29 cellular contexts compared by ENCODE assay signal in genomic region chr17:40500709-40501108, GRCh38. TPM values are rescaled to one million over a fixed set of nuclear protein-coding genes. Genes with fewer than 3 reads are reported as not detected.
A peak's percentile ranks its signal among the peaks of the same experiment; 100 is the strongest.
DNase-seq lines count a peak whose midpoint lies in the region; ATAC-seq and TF ChIP-seq lines count a peak whose summit lies in the region.
"Had no signal": no experiment of that assay in that cellular context is flagged by ENCODE, and none has a peak within 500 bp of the region (broad histone marks: within the 10 kb centered on the region; RNA-seq: fewer than 3 reads in every experiment).

No MANE protein-coding gene starts in this region.

- H3K4me1 ChIP-seq in Caco-2 (peaks cover 5% of the 10 kb centered on the region; the same call in 1 of the 2 replicates), mammary epithelial cell (ENCODE audit: insufficient read depth, low read length) (peaks cover 26% of the 10 kb centered on the region), psoas muscle (peaks cover 18% of the 10 kb centered on the region)

- no TSS peak for BruUV-seq in Caco-2 (replicated peaks; lab: Mats Ljungman, UMichigan)
- BruUV-seq in mammary epithelial cell (replicated peaks; lab: Mats Ljungman, UMichigan): no TSS peak

- H3K9ac ChIP-seq in mammary epithelial cell (ENCODE audit: insufficient read depth, low read length): peak overlapping the region; percentile 97
- H3K9ac ChIP-seq: BLaER1 treated with 17β-estradiol and CSF1 and Interleukin-3, amounts not matched to agents 10 nM and 100 nM had no signal

- H3K36me3 ChIP-seq in Caco-2 (ENCODE audit: control insufficient read depth, insufficient read depth, low read length): no peaks in the 10 kb centered on the region
- H3K36me3 ChIP-seq in mammary epithelial cell (ENCODE audit: insufficient read depth, low read length): peaks cover 20% of the 10 kb centered on the region
- no peaks in the 10 kb centered on the region for H3K36me3 ChIP-seq in psoas muscle (ENCODE audit: insufficient read depth in 1 of 2, low read depth in 1 of 2)
- H3K36me3 ChIP-seq: BLaER1 treated with 17β-estradiol and CSF1 and Interleukin-3, amounts not matched to agents 10 nM and 100 nM; left lung; tibial artery had no signal

- H3K4me3 ChIP-seq in Caco-2 (ENCODE audit: low read depth, low read length) (no peak overlapping the region), mammary epithelial cell (replicated peaks in 1 of 3; ENCODE audit: insufficient read depth in 1 of 3, low read depth in 2 of 3, low read length in 3 of 3) (peak overlapping the region; percentile 69 to 98 (median 77)), lower leg skin (ENCODE audit: low read depth, poor library complexity, severe bottlenecking) (peak overlapping the region; percentile 49), skin epidermis (peak overlapping the region; percentile 27 to 54 (median 37)), psoas muscle (no peak overlapping the region)
- H3K4me3 ChIP-seq: BLaER1 treated with 17β-estradiol and CSF1 and Interleukin-3, amounts not matched to agents 10 nM and 100 nM; body of pancreas; coronary artery; left lung; smooth muscle cell; tibial artery had no signal

- H3K27ac Mint-ChIP-seq in Caco-2 (ENCODE audit: unreplicated experiment): no peak overlapping the region
- no peak overlapping the region for H3K27ac Mint-ChIP-seq in stimulated activated effector memory CD8-positive, alpha-beta T cell treated with anti-CD3 and anti-CD28 coated beads, Interleukin-12 subunit alpha, Interleukin-12 subunit beta, amount 100 ng/mL, for 72 hours
- H3K27ac Mint-ChIP-seq: activated B cell treated with CpG ODN at 0.5 μM for 24 hours; activated CD8-positive, alpha-beta T cell treated with anti-CD3 and anti-CD28 coated beads for 36 hours; progenitor cell of endocrine pancreas; T-helper 2 cell treated with Interferon-gamma antibody and Interleukin-4, amounts not matched to agents 5 μg/mL and 100 μg/mL, for 36 hours had no signal

- in situ Hi-C loops in mammary epithelial cell (cut with MboI; ENCODE audit: low sequenced_read_pairs in 2 of 2): no loop called here

- no peaks in the 10 kb centered on the region for H3K36me3 Mint-ChIP-seq in Caco-2 (ENCODE audit: insufficient read depth, unreplicated experiment)
- H3K36me3 Mint-ChIP-seq in stimulated activated effector memory CD8-positive, alpha-beta T cell treated with anti-CD3 and anti-CD28 coated beads, Interleukin-12 subunit alpha, Interleukin-12 subunit beta, amount 100 ng/mL, for 72 hours: no peaks in the 10 kb centered on the region

- peaks cover 67% of the 10 kb centered on the region for H3K79me2 ChIP-seq in mammary epithelial cell (ENCODE audit: insufficient read depth, low read length)

- WGBS in mammary epithelial cell (ENCODE audit: low coverage, missing lambda C conversion rate): 0% methylated on average over 2 of the region's 10 CpGs
- 31 to 62% methylated on average over 10 of the region's 10 CpGs for WGBS in lower leg skin, 2 donors
- WGBS in psoas muscle, 3 donors: 93 to 96% (median 93%) methylated on average over 10 of the region's 10 CpGs

- H3K4me3 Mint-ChIP-seq in Caco-2 (ENCODE audit: unreplicated experiment): peak overlapping the region; percentile 15
- no peak overlapping the region for H3K4me3 Mint-ChIP-seq in stimulated activated effector memory CD8-positive, alpha-beta T cell treated with anti-CD3 and anti-CD28 coated beads, Interleukin-12 subunit alpha, Interleukin-12 subunit beta, amount 100 ng/mL, for 72 hours
- H3K4me3 Mint-ChIP-seq: activated B cell treated with CpG ODN at 0.5 μM for 24 hours; activated CD8-positive, alpha-beta T cell treated with anti-CD3 and anti-CD28 coated beads for 36 hours; neural crest cell; T-helper 2 cell treated with Interferon-gamma antibody and Interleukin-4, amounts not matched to agents 5 μg/mL and 100 μg/mL, for 36 hours had no signal

- no peaks in the 10 kb centered on the region for H3K27me3 Mint-ChIP-seq in Caco-2 (ENCODE audit: insufficient read depth, unreplicated experiment)

- no peak for TF ChIP-seq CTCF in Caco-2 (IDR thresholded peaks at IDR 0.05; ENCODE audit: insufficient read depth in 1 of 2, low read depth in 1 of 2, low read length in 1 of 2, severe bottlenecking in 1 of 2, unreplicated experiment in 1 of 2)
- no peak for TF ChIP-seq CTCF in mammary epithelial cell (conservative IDR thresholded peaks at IDR 0.05 in 1 of 2, IDR thresholded peaks at IDR 0.05 in 1 of 2; ENCODE audit: extremely low read depth in 1 of 2, insufficient read depth in 1 of 2, low read depth in 1 of 2, low read length in 2 of 2)
- no peak for TF ChIP-seq CTCF in lower leg skin (IDR thresholded peaks at IDR 0.05)
- TF ChIP-seq CTCF in psoas muscle (IDR thresholded peaks at IDR 0.05): no peak

- CTCF ChIA-PET in Caco-2 (lab: Charles Lee) (no interaction called here), mammary epithelial cell (lab: Charles Lee; ENCODE audit: low non-redundant PET) (interaction anchor here (0.7 kb wide), 1 partner anchor 48 kb away, joined by 6 read pairs; no protein-coding TSS in a partner anchor)

- dilution Hi-C loops in mammary epithelial cell (cut with HindIII; ENCODE audit: low sequenced_read_pairs): no loop called here

- H3K27me3 ChIP-seq in Caco-2 (replicated peaks; ENCODE audit: control insufficient read depth, insufficient read depth, low read length) (no peaks in the 10 kb centered on the region), mammary epithelial cell (ENCODE audit: insufficient read depth, low read length) (no peaks in the 10 kb centered on the region), psoas muscle (ENCODE audit: insufficient read depth in 3 of 3, low read length in 2 of 3) (no peaks in the 10 kb centered on the region)
- H3K27me3 ChIP-seq: body of pancreas, tibial artery had no signal

- H3K9me3 Mint-ChIP-seq in Caco-2 (ENCODE audit: unreplicated experiment): no peaks in the 10 kb centered on the region
- no peaks in the 10 kb centered on the region for H3K9me3 Mint-ChIP-seq in stimulated activated effector memory CD8-positive, alpha-beta T cell treated with anti-CD3 and anti-CD28 coated beads, Interleukin-12 subunit alpha, Interleukin-12 subunit beta, amount 100 ng/mL, for 72 hours
- H3K9me3 Mint-ChIP-seq: activated B cell treated with CpG ODN at 0.5 μM for 24 hours; activated CD8-positive, alpha-beta T cell treated with anti-CD3 and anti-CD28 coated beads for 36 hours; neural crest cell; T-helper 2 cell treated with Interferon-gamma antibody and Interleukin-4, amounts not matched to agents 5 μg/mL and 100 μg/mL, for 36 hours had no signal

- intact Hi-C loops in Caco-2 (cut with micrococcal nuclease; ENCODE audit: unreplicated experiment) (no loop called here), mammary epithelial cell (cut with micrococcal nuclease) (loop anchor here (1.0 to 2.0 kb wide), 5 partner anchors 10 to 60 kb away; no protein-coding TSS in a partner anchor), lower leg skin (cut with DNase I; ENCODE audit: low total_unique reads) (no loop called here), psoas muscle (cut with DNase I) (no loop called here)

- no peaks in the 10 kb centered on the region for H3K9me3 ChIP-seq in Caco-2
- no peaks in the 10 kb centered on the region for H3K9me3 ChIP-seq in mammary epithelial cell (replicated peaks; ENCODE audit: insufficient read depth, low read length)
- H3K9me3 ChIP-seq in psoas muscle: no peaks in the 10 kb centered on the region
- H3K9me3 ChIP-seq: BLaER1 treated with 17β-estradiol and CSF1 and Interleukin-3, amounts not matched to agents 10 nM and 100 nM; body of pancreas; left lung had no signal

- H3K27ac ChIP-seq in mammary epithelial cell (ENCODE audit: insufficient read depth, low read depth, low read length) (peak overlapping the region; percentile 96), skin epidermis (peak overlapping the region; percentile 24 to 89 (median 81)), psoas muscle (no peak overlapping the region)
- H3K27ac ChIP-seq: BLaER1 treated with 17β-estradiol and CSF1 and Interleukin-3, amounts not matched to agents 10 nM and 100 nM; body of pancreas; left lung had no signal

- TF ChIP-seq POLR2A in lower leg skin (IDR thresholded peaks at IDR 0.05): no peak

- H3K4me2 ChIP-seq in mammary epithelial cell (ENCODE audit: insufficient read depth, low read depth, low read length): peak overlapping the region; percentile 68

- peaks cover 1% of the 10 kb centered on the region for H4K20me1 ChIP-seq in mammary epithelial cell (ENCODE audit: insufficient read depth, low read length)
- H4K20me1 ChIP-seq: BLaER1 treated with 17β-estradiol and CSF1 and Interleukin-3, amounts not matched to agents 10 nM and 100 nM had no signal

- DNase-seq in Caco-2: no peak
- no peak for DNase-seq in mammary epithelial cell
- peak in 1 of 2 donors; percentile 82 for DNase-seq in lower leg skin (ENCODE audit: low spot score in 2 of 2)
- DNase-seq in stimulated activated effector memory CD8-positive, alpha-beta T cell treated with anti-CD3 and anti-CD28 coated beads, Interleukin-12 subunit alpha, Interleukin-12 subunit beta, amount 100 ng/mL, for 72 hours (ENCODE audit: low spot score in 2 of 2): no peak
- no peak for DNase-seq in psoas muscle
- DNase-seq: ACHN; activated B cell treated with CpG ODN at 0.5 μM for 24 hours; activated CD8-positive, alpha-beta T cell treated with anti-CD3 and anti-CD28 coated beads for 36 hours; activated gamma-delta T cell treated with Interleukin-2 at 50 U/mL for 16 hours; body of pancreas; EL; H7; KBM-7; NCI-H146; NCI-H2171; NCI-H526 treated with DMSO at 0.1 percent for 48 hours; stimulated activated CD4-positive, alpha-beta T cell treated with anti-CD3 and anti-CD28 coated beads, Interleukin-4, amount 100 ng/mL, for 1 hour; stimulated activated naive CD4-positive, alpha-beta T cell treated with Interleukin-2 at 50 U/mL for 16 hours; tibial artery had no signal

- ATAC-seq in GM18502 (IDR thresholded peaks at IDR 0.05; ENCODE audit: poor library complexity, unreplicated experiment): no peak
- no peak for ATAC-seq in stimulated activated effector memory CD8-positive, alpha-beta T cell treated with anti-CD3 and anti-CD28 coated beads, Interleukin-12 subunit alpha, Interleukin-12 subunit beta, amount 100 ng/mL, for 72 hours
- no peak for ATAC-seq in psoas muscle
- no peak for ATAC-seq in GM18907 (IDR thresholded peaks at IDR 0.05; ENCODE audit: unreplicated experiment)
- ATAC-seq: activated CD8-positive, alpha-beta T cell treated with anti-CD3 and anti-CD28 coated beads for 36 hours; body of pancreas had no signal

- POLR2A ChIA-PET in Caco-2 (lab: Charles Lee): no interaction called here

- H3K4me1 Mint-ChIP-seq in Caco-2 (ENCODE audit: low read depth, unreplicated experiment): peaks cover 6% of the 10 kb centered on the region
- H3K4me1 Mint-ChIP-seq in stimulated activated effector memory CD8-positive, alpha-beta T cell treated with anti-CD3 and anti-CD28 coated beads, Interleukin-12 subunit alpha, Interleukin-12 subunit beta, amount 100 ng/mL, for 72 hours: peaks cover 18% of the 10 kb centered on the region

- no peak overlapping the region for H2AFZ ChIP-seq in mammary epithelial cell (ENCODE audit: low read depth, low read length)

RNA-seq across cellular contexts. Expression of gene TNS4, which starts 0.7 kb away (rescaled TPM):
- 0.65 TPM in 1 of 2 replicates, not detected in the other for total RNA-seq in Caco-2 (2022)
- total RNA-seq in mammary epithelial cell: 100 to 1,000 TPM; 170 to 608 TPM
- 120 TPM for polyA plus RNA-seq in mammary epithelial cell
- polyA minus RNA-seq in mammary epithelial cell: 1,186 TPM
- total RNA-seq in lower leg skin: 1,000 to 10,000 TPM in 1 of 4 donors, 100 to 1,000 TPM in 3; 413 to 1,865 (median 485) TPM
- total RNA-seq in psoas muscle: under 1 TPM in 1 of 4 donors, not detected in 3; 0.06 TPM
- under 1 TPM in 1 of 3 donors, not detected in 2; 0.04 TPM for polyA plus RNA-seq in psoas muscle
- total RNA-seq: body of pancreas, neural crest cell, progenitor cell of endocrine pancreas had no signal

RNA-seq across cellular contexts. Expression of gene IGFBP4, which starts 57.5 kb away (rescaled TPM):
- total RNA-seq in Caco-2 (2022) (35.7 and 49.1 TPM in 2 replicates), mammary epithelial cell (10 to 100 TPM; 13.0 to 34.5 TPM), lower leg skin (10 to 100 TPM; 35.1 to 90.4 (median 39.6) TPM), psoas muscle (100 to 1,000 TPM in 2 of 4 donors, 10 to 100 TPM in 2; 64.8 to 106 (median 87.9) TPM)
- polyA plus RNA-seq in mammary epithelial cell (28.5 TPM), psoas muscle (10 to 100 TPM; 44.2 to 65.1 (median 49.0) TPM)
- 62.7 TPM for polyA minus RNA-seq in mammary epithelial cell

Comparison
In these comparisons a context has a peak if more than half of its experiments do, and no peak if none do; other contexts are left out.
1. H3K4me3 ChIP-seq: peak in mammary epithelial cell (3 of 3), lower leg skin (single experiment) and skin epidermis (7 of 7); none in Caco-2 (single experiment) and psoas muscle (single experiment).
2. RNA of gene TNS4, which starts 0.7 kb away (total RNA-seq): 170 to 608 TPM in mammary epithelial cell and 413 to 1,865 TPM in lower leg skin; 0.65 TPM in Caco-2 and 0.06 TPM in psoas muscle; every median in the first group is over 100 times any median in the second.